8 cellular contexts compared by ENCODE assay signal in genomic region chr6:30743099-30744053, GRCh38. TPM values are rescaled to one million over a fixed set of nuclear protein-coding genes. Genes with fewer than 3 reads are reported as not detected.
DNase-seq lines count a peak whose midpoint lies in the region; ATAC-seq, FAIRE-seq and TF ChIP-seq lines count a peak whose summit lies in the region.

No MANE protein-coding gene starts in this region.

- TF ChIP-seq POLR2A in endothelial cell of umbilical vein (IDR thresholded peaks at IDR 0.05; ENCODE audit: low read depth, low read length): no peak

- peak overlapping the region; percentile 92 for H3K9ac ChIP-seq in endothelial cell of umbilical vein (replicated peaks; ENCODE audit: extremely low read depth, insufficient read depth, low read length)

- H4K20me1 ChIP-seq in endothelial cell of umbilical vein (replicated peaks; ENCODE audit: control insufficient read depth, extremely low read depth, insufficient read depth, low read length): no peaks in the 10 kb centered on the region

- peak overlapping the region; percentile 89 for H3K27ac ChIP-seq in endothelial cell of umbilical vein (ENCODE audit: insufficient read depth, low read depth, low read length)

- H3K9me3 ChIP-seq in endothelial cell of umbilical vein (replicated peaks; ENCODE audit: control insufficient read depth, insufficient read depth, low read length): no peaks in the 10 kb centered on the region

- H3K27me3 Mint-ChIP-seq in WTC11 (ENCODE audit: low read depth): peaks cover 5% of the 10 kb centered on the region; the same call in 1 of the 2 replicates
- peaks cover 0 to 7% (median 0%) of the 10 kb centered on the region in 3 donors for H3K27me3 Mint-ChIP-seq in naive B cell

- no peaks in the 10 kb centered on the region for H3K9me3 Mint-ChIP-seq in WTC11
- no peaks in the 10 kb centered on the region for H3K9me3 Mint-ChIP-seq in naive B cell

- H2AFZ ChIP-seq in endothelial cell of umbilical vein (ENCODE audit: low read depth, low read length): no peak overlapping the region

- TF ChIP-seq CTCF in GM10266 (IDR thresholded peaks at IDR 0.05; ENCODE audit: control insufficient read depth, insufficient read depth, low read depth, missing control alignments): peak; percentile 21
- no peak for TF ChIP-seq CTCF in WTC11 (IDR thresholded peaks at IDR 0.05)
- TF ChIP-seq CTCF in endothelial cell of umbilical vein (IDR thresholded peaks at IDR 0.05; ENCODE audit: extremely low read depth in 1 of 2, insufficient read depth in 1 of 2, low read depth in 1 of 2, low read length in 2 of 2): no peak

- intact Hi-C loops in endothelial cell of umbilical vein (cut with micrococcal nuclease): loop anchor here (1.0 to 5.0 kb wide), 5 partner anchors 9 to 344 kb away; no protein-coding TSS in a partner anchor

- H3K36me3 ChIP-seq in endothelial cell of umbilical vein (ENCODE audit: control insufficient read depth in 2 of 2, extremely low read depth in 1 of 2, insufficient read depth in 2 of 2, low read length in 2 of 2): peaks cover 2% of the 10 kb centered on the region in 2 experiments

- POLR2A ChIA-PET in WTC11 (lab: Charles Lee) (interaction anchor here (0.6 to 1.3 kb wide), 3 partner anchors 10 to 137 kb away, joined by 3 to 4 read pairs (median 3); no protein-coding TSS in a partner anchor), endothelial cell of umbilical vein (lab: Charles Lee) (interaction anchor here (1.2 to 2.1 kb wide), 8 partner anchors 9 to 77 kb away, joined by 3 to 25 read pairs (median 8); no protein-coding TSS in a partner anchor)

- peak; percentile 50 for DNase-seq in GM10266 (ENCODE audit: extremely low spot score)
- DNase-seq in WTC11 (ENCODE audit: low spot score): no peak
- peak; percentile 36 for DNase-seq in endothelial cell of umbilical vein (ENCODE audit: low read depth, low spot score)
- no peak for DNase-seq in naive B cell
- DNase-seq in activated gamma-delta T cell (lab: John Stamatoyannopoulos, UW): no peak

- TSS peak; percentile 91 for BruUV-seq in endothelial cell of umbilical vein (replicated peaks; lab: Mats Ljungman, UMichigan)

- H3K9me1 ChIP-seq in endothelial cell of umbilical vein (replicated peaks; ENCODE audit: control insufficient read depth, extremely low read depth, insufficient read depth, low read length): no peaks in the 10 kb centered on the region

- peak overlapping the region; percentile 37 to 83 (median 80) for H3K4me3 ChIP-seq in endothelial cell of umbilical vein (replicated peaks in 1 of 3; ENCODE audit: insufficient read depth in 1 of 3, low read depth in 1 of 3, low read length in 3 of 3)

- CTCF ChIA-PET in WTC11 (lab: Charles Lee): interaction anchor here (1.1 to 2.8 kb wide), 8 partner anchors 9 to 336 kb away, joined by 3 to 13 read pairs (median 4); no protein-coding TSS in a partner anchor
- CTCF ChIA-PET in endothelial cell of umbilical vein (lab: Charles Lee): interaction anchor here (1.1 to 2.3 kb wide), 6 partner anchors 9 to 344 kb away, joined by 4 to 10 read pairs (median 7); no protein-coding TSS in a partner anchor

- peaks cover 47% of the 10 kb centered on the region for H3K4me1 ChIP-seq in endothelial cell of umbilical vein (ENCODE audit: control insufficient read depth, extremely low read depth, insufficient read depth, low read length)

- H3K4me1 Mint-ChIP-seq in WTC11: peaks cover 27% of the 10 kb centered on the region
- peaks cover 34 to 39% (median 34%) of the 10 kb centered on the region in 3 donors for H3K4me1 Mint-ChIP-seq in naive B cell

- peak overlapping the region; percentile 77 for H3K4me2 ChIP-seq in endothelial cell of umbilical vein (ENCODE audit: insufficient read depth, low read length)

- H3K27ac Mint-ChIP-seq in WTC11 (peak overlapping the region; percentile 93), naive B cell (peak overlapping the region; percentile 54 to 89 (median 76))

- H3K36me3 Mint-ChIP-seq in WTC11: peaks cover 40% of the 10 kb centered on the region
- no peaks in the 10 kb centered on the region for H3K36me3 Mint-ChIP-seq in naive B cell

- peak overlapping the region; percentile 98 for H3K4me3 Mint-ChIP-seq in WTC11
- peak overlapping the region; percentile 83 to 96 (median 90) for H3K4me3 Mint-ChIP-seq in naive B cell

- dilution Hi-C loops in endothelial cell of umbilical vein (cut with MboI; ENCODE audit: extremely low pct_ligation_motif_present, low sequenced_read_pairs): loop anchor here (25.0 kb wide), 1 partner anchor 144 kb away; the partner anchor contains the start of gene DDR1

- peaks cover 41% of the 10 kb centered on the region for H3K79me2 ChIP-seq in endothelial cell of umbilical vein (ENCODE audit: control insufficient read depth, insufficient read depth, low read length)

- H3K27me3 ChIP-seq in endothelial cell of umbilical vein (ENCODE audit: control insufficient read depth in 2 of 2, insufficient read depth in 2 of 2, low read length in 2 of 2): no peaks in the 10 kb centered on the region

- ATAC-seq in HG03064 (IDR thresholded peaks at IDR 0.05; ENCODE audit: low read depth, unreplicated experiment) (peak; percentile 4), WTC11 (no peak; the same call in 1 of the 2 replicates), naive B cell (ENCODE audit: low read depth in 2 of 2) (peak; percentile 21 to 22), GM18519 (IDR thresholded peaks at IDR 0.05; ENCODE audit: low FRiP score, unreplicated experiment) (no peak), GM21529 (IDR thresholded peaks at IDR 0.05; ENCODE audit: unreplicated experiment) (no peak)

- no peak for FAIRE-seq in endothelial cell of umbilical vein (lab: Jason Lieb, UNC)

TF ChIP-seq in WTC11, 78 proteins besides CTCF, POLR2A, EP300 and RAD21 (continues in another document):
- TF ChIP-seq SMAD4 (CRISPR knock-in tag; IDR thresholded peaks at IDR 0.05): no peak

RNA-seq across cellular contexts. Expression of gene FLOT1, which starts 0.9 kb away (rescaled TPM):
- total RNA-seq in WTC11 (2021) (110 to 121 TPM (median 120 TPM) in 3 replicates), endothelial cell of umbilical vein (141 and 145 TPM in 2 replicates)
- polyA plus RNA-seq in endothelial cell of umbilical vein (146 and 154 TPM in 2 replicates), naive B cell (ENCODE audit: low read depth in 6 of 6) (10 to 100 TPM; 43.5 to 65.2 (median 52.4) TPM)
- polyA plus RNA-seq in endothelial cell of umbilical vein (2011; cell fraction: cytosol; rRNA removed): 146 and 167 TPM in 2 replicates
- 258 and 271 TPM in 2 replicates for polyA plus RNA-seq in endothelial cell of umbilical vein (2011; cell fraction: nucleus; rRNA removed)
- 59.6 and 86.3 TPM in 2 replicates for polyA plus RNA-seq in endothelial cell of umbilical vein (2012)
- 122 and 136 TPM in 2 replicates for polyA minus RNA-seq in endothelial cell of umbilical vein
- polyA minus RNA-seq in endothelial cell of umbilical vein (2011; cell fraction: cytosol; rRNA and poly(A)+ RNA removed): 62.8 TPM
- 238 and 240 TPM in 2 replicates for polyA minus RNA-seq in endothelial cell of umbilical vein (2011; cell fraction: nucleus; rRNA and poly(A)+ RNA removed)

RNA-seq across cellular contexts. Expression of gene IER3, which starts 1.0 kb away (rescaled TPM):
- total RNA-seq in WTC11 (2021) (61.2 to 82.4 TPM (median 61.5 TPM) in 3 replicates), endothelial cell of umbilical vein (163 and 170 TPM in 2 replicates)
- polyA plus RNA-seq in endothelial cell of umbilical vein (344 and 468 TPM in 2 replicates), naive B cell (ENCODE audit: low read depth in 6 of 6) (under 1 TPM in 1 of 6 donors, not detected in 5; 0.31 TPM)
- polyA plus RNA-seq in endothelial cell of umbilical vein (2011; cell fraction: cytosol; rRNA removed): 344 and 363 TPM in 2 replicates
- polyA plus RNA-seq in endothelial cell of umbilical vein (2011; cell fraction: nucleus; rRNA removed): 547 and 658 TPM in 2 replicates
- 266 and 464 TPM in 2 replicates for polyA plus RNA-seq in endothelial cell of umbilical vein (2012)
- polyA minus RNA-seq in endothelial cell of umbilical vein: 77.6 and 100 TPM in 2 replicates
- 38.7 TPM for polyA minus RNA-seq in endothelial cell of umbilical vein (2011; cell fraction: cytosol; rRNA and poly(A)+ RNA removed)
- 87.7 and 161 TPM in 2 replicates for polyA minus RNA-seq in endothelial cell of umbilical vein (2011; cell fraction: nucleus; rRNA and poly(A)+ RNA removed)

RNA-seq across cellular contexts. Expression of gene TUBB, which starts 23.2 kb away (rescaled TPM):
- total RNA-seq in WTC11 (2021) (1,503 to 1,570 TPM (median 1,542 TPM) in 3 replicates), endothelial cell of umbilical vein (1,243 and 1,276 TPM in 2 replicates)
- polyA plus RNA-seq in endothelial cell of umbilical vein (1,408 and 1,437 TPM in 2 replicates), naive B cell (ENCODE audit: low read depth in 6 of 6) (100 to 1,000 TPM in 1 of 6 donors, 10 to 100 TPM in 5; 37.9 to 104 (median 73.3) TPM)
- 1,278 and 1,444 TPM in 2 replicates for polyA plus RNA-seq in endothelial cell of umbilical vein (2011; cell fraction: cytosol; rRNA removed)
- 567 and 602 TPM in 2 replicates for polyA plus RNA-seq in endothelial cell of umbilical vein (2011; cell fraction: nucleus; rRNA removed)
- polyA plus RNA-seq in endothelial cell of umbilical vein (2012): 869 and 1,219 TPM in 2 replicates
- polyA minus RNA-seq in endothelial cell of umbilical vein: 1,727 and 1,760 TPM in 2 replicates
- polyA minus RNA-seq in endothelial cell of umbilical vein (2011; cell fraction: cytosol; rRNA and poly(A)+ RNA removed): 468 TPM
- 213 and 284 TPM in 2 replicates for polyA minus RNA-seq in endothelial cell of umbilical vein (2011; cell fraction: nucleus; rRNA and poly(A)+ RNA removed)

RNA-seq across cellular contexts. Expression of gene MDC1, which starts 26.3 kb away (rescaled TPM):
- total RNA-seq in WTC11 (2021) (95.9 to 100 TPM (median 97.9 TPM) in 3 replicates), endothelial cell of umbilical vein (42.3 and 43.6 TPM in 2 replicates)
- polyA plus RNA-seq in endothelial cell of umbilical vein (15.6 and 16.8 TPM in 2 replicates), naive B cell (ENCODE audit: low read depth in 6 of 6) (1 to 10 TPM; 2.0 to 8.3 (median 3.5) TPM)
- polyA plus RNA-seq in endothelial cell of umbilical vein (2011; cell fraction: cytosol; rRNA removed): 13.0 and 13.4 TPM in 2 replicates
- polyA plus RNA-seq in endothelial cell of umbilical vein (2011; cell fraction: nucleus; rRNA removed): 36.2 and 49.0 TPM in 2 replicates
- 16.8 and 20.4 TPM in 2 replicates for polyA plus RNA-seq in endothelial cell of umbilical vein (2012)
- polyA minus RNA-seq in endothelial cell of umbilical vein: 14.6 and 17.6 TPM in 2 replicates
- polyA minus RNA-seq in endothelial cell of umbilical vein (2011; cell fraction: cytosol; rRNA and poly(A)+ RNA removed): 20.7 TPM
- 11.9 and 14.6 TPM in 2 replicates for polyA minus RNA-seq in endothelial cell of umbilical vein (2011; cell fraction: nucleus; rRNA and poly(A)+ RNA removed)

RNA-seq across cellular contexts. Expression of gene NRM, which starts 52.6 kb away (rescaled TPM):
- total RNA-seq in WTC11 (2021) (31.2 to 33.3 TPM (median 31.3 TPM) in 3 replicates), endothelial cell of umbilical vein (28.5 and 32.2 TPM in 2 replicates)
- polyA plus RNA-seq in endothelial cell of umbilical vein (33.8 and 36.7 TPM in 2 replicates), naive B cell (ENCODE audit: low read depth in 6 of 6) (10 to 100 TPM; 37.3 to 72.1 (median 45.4) TPM)
- polyA plus RNA-seq in endothelial cell of umbilical vein (2011; cell fraction: cytosol; rRNA removed): 33.0 and 34.0 TPM in 2 replicates
- polyA plus RNA-seq in endothelial cell of umbilical vein (2011; cell fraction: nucleus; rRNA removed): 16.0 and 18.9 TPM in 2 replicates
- polyA plus RNA-seq in endothelial cell of umbilical vein (2012): 17.7 and 22.2 TPM in 2 replicates
- 17.5 and 18.7 TPM in 2 replicates for polyA minus RNA-seq in endothelial cell of umbilical vein
- polyA minus RNA-seq in endothelial cell of umbilical vein (2011; cell fraction: cytosol; rRNA and poly(A)+ RNA removed): 20.0 TPM
- polyA minus RNA-seq in endothelial cell of umbilical vein (2011; cell fraction: nucleus; rRNA and poly(A)+ RNA removed): 4.5 and 7.8 TPM in 2 replicates

Comparison
In these comparisons a context has a peak if more than half of its experiments do, and no peak if none do; other contexts are left out.
1. DNase-seq: peak in GM10266 (single experiment) and endothelial cell of umbilical vein (single experiment); none in WTC11 (single experiment), naive B cell (single experiment) and activated gamma-delta T cell (single experiment).
2. ATAC-seq: peak in HG03064 (single experiment) and naive B cell (2 of 2); none in WTC11 (single experiment), GM18519 (single experiment) and GM21529 (single experiment).